30 cellular contexts compared by ENCODE assay signal in the genomic region with DNA sequence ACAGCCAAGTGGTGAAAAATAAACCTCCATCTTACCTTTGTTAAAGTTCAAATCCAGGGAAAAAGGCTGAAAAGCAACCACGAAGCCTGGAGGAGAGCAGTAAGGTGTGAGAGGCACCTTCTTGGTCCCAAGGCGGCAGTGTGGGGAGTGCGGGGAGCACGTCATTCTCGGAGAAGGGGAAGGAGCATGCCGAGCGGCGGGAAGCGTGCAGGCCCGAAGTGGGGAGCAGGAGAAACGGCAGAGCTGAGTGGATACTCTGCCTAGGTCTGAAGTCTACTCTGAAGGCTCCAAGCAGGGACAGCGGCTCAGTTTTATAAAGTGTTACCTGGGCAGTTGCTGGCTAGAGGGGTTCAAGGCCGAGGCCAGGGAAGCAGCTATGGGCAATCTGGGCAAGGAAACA.
"Had no signal": no experiment of that assay in that cellular context is flagged by ENCODE, and none has a peak within 500 bp of the region (broad histone marks: within the 10 kb centered on the region; RNA-seq: fewer than 3 reads in every experiment).

No MANE protein-coding gene starts in this region.

- H3K4me3 ChIP-seq: adrenal gland, body of pancreas, colonic mucosa, esophagus squamous epithelium, gastroesophageal sphincter had no signal

- DNase-seq: activated B cell treated with CpG ODN at 0.5 μM for 24 hours; activated CD4-positive, alpha-beta memory T cell treated with anti-CD3 and anti-CD28 coated beads, Interleukin-2, amount 10 ng/mL, durations not matched to agents 7 days and 5 days; activated CD4-positive, alpha-beta T cell treated with anti-CD3 and anti-CD28 coated beads, Interleukin-2, amount 10 ng/mL, durations not matched to agents 7 days and 5 days; activated CD4-positive, alpha-beta T cell treated with anti-CD3 and anti-CD28 coated beads, Interleukin-2, amount 50 U/mL, for 4 hours; activated CD8-positive, alpha-beta memory T cell treated with anti-CD3 and anti-CD28 coated beads, Interleukin-2, amount 50 U/mL, for 48 hours; activated gamma-delta T cell; activated naive CD4-positive, alpha-beta T cell; activated naive CD4-positive, alpha-beta T cell treated with anti-CD3 and anti-CD28 coated beads, Interleukin-2, amount 10 ng/mL, durations not matched to agents 7 days and 5 days; activated T-cell treated with anti-CD3 and anti-CD28 coated beads for 4 hours; activated T-cell treated with anti-CD3 and anti-CD28 coated beads, Interleukin-2, amount 50 U/mL, for 24 hours; activated T-cell treated with anti-CD3 and anti-CD28 coated beads, Interleukin-2, amount 50 U/mL, for 72 hours; adrenal gland; amygdala; aorta; body of pancreas; caudate nucleus; cerebellar nuclear complex; colonic mucosa; effector CD8-positive, alpha-beta T cell; esophagus squamous epithelium; foreskin melanocyte; T-helper 1 cell; T-helper 17 cell; T1000; WERI-Rb-1 had no signal

- H3K9me3 ChIP-seq: adrenal gland, body of pancreas, colonic mucosa, esophagus squamous epithelium, gastroesophageal sphincter had no signal

- ATAC-seq: activated CD4-positive, CD25-positive, alpha-beta regulatory T cell treated with anti-CD3 and anti-CD28 coated beads, Interleukin-2, amount 50 U/mL, for 24 hours; activated naive CD4-positive, alpha-beta T cell treated with anti-CD3 and anti-CD28 coated beads, Interleukin-2, amount 50 U/mL, for 72 hours; activated T-cell treated with anti-CD3 and anti-CD28 coated beads, Interleukin-2, amount 50 U/mL, for 72 hours; body of pancreas; gastroesophageal sphincter; T-helper 17 cell had no signal

- H3K36me3 ChIP-seq: colonic mucosa had no signal

- H3K27me3 Mint-ChIP-seq: activated B cell treated with CpG ODN at 0.5 μM for 24 hours; activated CD4-positive, alpha-beta memory T cell treated with anti-CD3 and anti-CD28 coated beads, Interleukin-2, amount 10 ng/mL, durations not matched to agents 7 days and 5 days; activated CD4-positive, alpha-beta T cell treated with anti-CD3 and anti-CD28 coated beads, Interleukin-2, amount 10 ng/mL, durations not matched to agents 7 days and 5 days; activated naive CD4-positive, alpha-beta T cell treated with anti-CD3 and anti-CD28 coated beads, Interleukin-2, amount 10 ng/mL, durations not matched to agents 7 days and 5 days; activated T-cell treated with anti-CD3 and anti-CD28 coated beads, Interleukin-2, amount 50 U/mL, for 24 hours; T-helper 17 cell had no signal

- H3K27me3 ChIP-seq: adrenal gland, body of pancreas, colonic mucosa, esophagus squamous epithelium, gastroesophageal sphincter had no signal

- H3K27ac ChIP-seq: adrenal gland, body of pancreas, colonic mucosa, epithelial cell of prostate, esophagus squamous epithelium, gastroesophageal sphincter, WERI-Rb-1 had no signal

- H3K4me1 ChIP-seq: adrenal gland, body of pancreas, colonic mucosa had no signal

- H3K4me3 Mint-ChIP-seq: activated B cell treated with CpG ODN at 0.5 μM for 24 hours; activated CD4-positive, alpha-beta memory T cell treated with anti-CD3 and anti-CD28 coated beads, Interleukin-2, amount 10 ng/mL, durations not matched to agents 7 days and 5 days; activated CD4-positive, alpha-beta T cell treated with anti-CD3 and anti-CD28 coated beads, Interleukin-2, amount 10 ng/mL, durations not matched to agents 7 days and 5 days; activated naive CD4-positive, alpha-beta T cell treated with anti-CD3 and anti-CD28 coated beads, Interleukin-2, amount 10 ng/mL, durations not matched to agents 7 days and 5 days; activated T-cell treated with anti-CD3 and anti-CD28 coated beads, Interleukin-2, amount 50 U/mL, for 24 hours; activated T-cell treated with anti-CD3 and anti-CD28 coated beads, Interleukin-2, amount 50 U/mL, for 72 hours; T-helper 17 cell; T-helper 2 cell treated with Interferon-gamma antibody and Interleukin-4, amounts not matched to agents 5 μg/mL and 100 μg/mL, for 36 hours had no signal

- H3K9me3 Mint-ChIP-seq: activated B cell treated with CpG ODN at 0.5 μM for 24 hours; activated CD4-positive, alpha-beta memory T cell treated with anti-CD3 and anti-CD28 coated beads, Interleukin-2, amount 10 ng/mL, durations not matched to agents 7 days and 5 days; activated CD4-positive, alpha-beta T cell treated with anti-CD3 and anti-CD28 coated beads, Interleukin-2, amount 10 ng/mL, durations not matched to agents 7 days and 5 days; activated naive CD4-positive, alpha-beta T cell treated with anti-CD3 and anti-CD28 coated beads, Interleukin-2, amount 10 ng/mL, durations not matched to agents 7 days and 5 days; activated naive CD4-positive, alpha-beta T cell treated with anti-CD3 and anti-CD28 coated beads, Interleukin-2, amount 50 U/mL, for 72 hours; activated T-cell treated with anti-CD3 and anti-CD28 coated beads, Interleukin-2, amount 50 U/mL, for 24 hours; activated T-cell treated with anti-CD3 and anti-CD28 coated beads, Interleukin-2, amount 50 U/mL, for 72 hours; T-helper 2 cell treated with Interferon-gamma antibody and Interleukin-4, amounts not matched to agents 5 μg/mL and 100 μg/mL, for 36 hours had no signal

- H3K27ac Mint-ChIP-seq: activated B cell treated with CpG ODN at 0.5 μM for 24 hours; activated CD4-positive, alpha-beta memory T cell treated with anti-CD3 and anti-CD28 coated beads, Interleukin-2, amount 10 ng/mL, durations not matched to agents 7 days and 5 days; activated CD4-positive, alpha-beta T cell treated with anti-CD3 and anti-CD28 coated beads, Interleukin-2, amount 10 ng/mL, durations not matched to agents 7 days and 5 days; activated naive CD4-positive, alpha-beta T cell treated with anti-CD3 and anti-CD28 coated beads, Interleukin-2, amount 10 ng/mL, durations not matched to agents 7 days and 5 days; activated naive CD4-positive, alpha-beta T cell treated with anti-CD3 and anti-CD28 coated beads, Interleukin-2, amount 50 U/mL, for 72 hours; activated T-cell treated with anti-CD3 and anti-CD28 coated beads, Interleukin-2, amount 50 U/mL, for 24 hours; activated T-cell treated with anti-CD3 and anti-CD28 coated beads, Interleukin-2, amount 50 U/mL, for 72 hours; T-helper 17 cell; T-helper 2 cell treated with Interferon-gamma antibody and Interleukin-4, amounts not matched to agents 5 μg/mL and 100 μg/mL, for 36 hours had no signal

- H3K4me1 Mint-ChIP-seq: activated B cell treated with CpG ODN at 0.5 μM for 24 hours; activated CD4-positive, alpha-beta memory T cell treated with anti-CD3 and anti-CD28 coated beads, Interleukin-2, amount 10 ng/mL, durations not matched to agents 7 days and 5 days; activated CD4-positive, alpha-beta T cell treated with anti-CD3 and anti-CD28 coated beads, Interleukin-2, amount 10 ng/mL, durations not matched to agents 7 days and 5 days; activated naive CD4-positive, alpha-beta T cell treated with anti-CD3 and anti-CD28 coated beads, Interleukin-2, amount 10 ng/mL, durations not matched to agents 7 days and 5 days; T-helper 17 cell had no signal
